In genomic region chr4:113613503-113613902, GRCh38 we compare ENCODE assay signal across 2 cellular contexts.
TF ChIP-seq lines count a peak whose summit lies in the region.

No MANE protein-coding gene starts in this region.

TF ChIP-seq in SK-N-SH, 30 proteins besides CTCF, POLR2A, EP300 and RAD21 (continued from another document):
- TF ChIP-seq MAX (IDR thresholded peaks at IDR 0.05; ENCODE audit: low read depth): no peak
- 0 out of 2 replicates have a peak, but pooled peaks have one; percentile 10 for TF ChIP-seq JUND (IDR thresholded peaks at IDR 0.05)
- TF ChIP-seq RFX5 (IDR thresholded peaks at IDR 0.05; ENCODE audit: low read length): no peak
- TF ChIP-seq YY1 (IDR thresholded peaks at IDR 0.05; ENCODE audit: low read depth): no peak

TF ChIP-seq in SK-N-SH treated with all-trans-retinoic acid at 6 μM for 48 hours, 23 proteins besides CTCF, POLR2A, EP300 and RAD21:
- TF ChIP-seq POU6F1 (CRISPR knock-in tag; IDR thresholded peaks at IDR 0.05; ENCODE audit: borderline replicate concordance, low read depth) (no peak), ISL1 (CRISPR knock-in tag; IDR thresholded peaks at IDR 0.05) (no peak), BACH2 (CRISPR knock-in tag; IDR thresholded peaks at IDR 0.05; ENCODE audit: borderline replicate concordance) (no peak), CSDC2 (CRISPR knock-in tag; IDR thresholded peaks at IDR 0.05) (no peak), ZFP3 (CRISPR knock-in tag; IDR thresholded peaks at IDR 0.05) (no peak), RARB (CRISPR knock-in tag; IDR thresholded peaks at IDR 0.05) (no peak), CSRNP3 (CRISPR knock-in tag; IDR thresholded peaks at IDR 0.05) (no peak), CREB5 (CRISPR knock-in tag; IDR thresholded peaks at IDR 0.05; ENCODE audit: low read depth) (no peak), ZFP30 (CRISPR knock-in tag; IDR thresholded peaks at IDR 0.05) (no peak), ZNF70 (CRISPR knock-in tag; IDR thresholded peaks at IDR 0.05) (no peak), TOX (CRISPR knock-in tag; IDR thresholded peaks at IDR 0.05; ENCODE audit: borderline replicate concordance) (no peak), PATZ1 (CRISPR knock-in tag; IDR thresholded peaks at IDR 0.05; ENCODE audit: borderline replicate concordance) (no peak), ZC3H10 (CRISPR knock-in tag; IDR thresholded peaks at IDR 0.05) (no peak), ARNTL (CRISPR knock-in tag; IDR thresholded peaks at IDR 0.05; ENCODE audit: borderline replicate concordance, low read depth) (no peak), ZNF565 (CRISPR knock-in tag; conservative IDR thresholded peaks at IDR 0.05; ENCODE audit: low read depth) (no peak), GLIS3 (CRISPR knock-in tag; IDR thresholded peaks at IDR 0.05) (no peak), OSR1 (CRISPR knock-in tag; IDR thresholded peaks at IDR 0.05) (no peak), SNAI2 (CRISPR knock-in tag; IDR thresholded peaks at IDR 0.05) (no peak)
